Comparison of ENCODE assay signal across 1 cellular context in the genomic region with DNA sequence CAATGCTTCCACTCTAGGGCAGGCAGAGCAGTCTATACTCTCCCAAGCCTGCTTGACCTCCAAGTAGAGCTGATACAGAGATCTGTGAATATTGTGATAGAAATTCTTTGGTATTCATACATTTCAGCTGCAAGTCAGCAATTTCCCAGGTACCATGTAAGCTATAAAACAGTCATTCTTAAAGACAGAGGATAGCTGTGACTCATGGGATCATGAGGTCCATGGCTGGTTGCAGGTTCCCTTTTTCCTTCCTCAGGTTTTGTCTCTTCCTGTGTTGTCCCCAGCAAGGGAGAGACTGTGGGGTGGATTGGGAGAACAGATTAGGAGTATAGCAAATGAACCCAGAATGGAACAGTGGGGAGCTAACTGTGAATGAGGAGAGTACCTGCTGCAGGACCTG.
TF ChIP-seq lines count a peak whose summit lies in the region.

No MANE protein-coding gene starts in this region.

TF ChIP-seq in K562, 482 proteins besides CTCF, POLR2A, EP300 and RAD21:
- TF ChIP-seq MTA1 (IDR thresholded peaks at IDR 0.05; ENCODE audit: borderline replicate concordance) (no peak), FOSL1 (tag; conservative IDR thresholded peaks at IDR 0.05) (peak; percentile 60), NR2F6 (CRISPR knock-in tag; IDR thresholded peaks at IDR 0.05) (no peak), C11orf30 (IDR thresholded peaks at IDR 0.05; ENCODE audit: low read depth) (peak; percentile 45), ZNF77 (CRISPR knock-in tag; IDR thresholded peaks at IDR 0.05) (no peak), MAFG (tag; conservative IDR thresholded peaks at IDR 0.05) (0 out of 2 replicates have a peak, but pooled peaks have one; percentile 12), TAL1 (IDR thresholded peaks at IDR 0.05) (no peak), GATAD2B (IDR thresholded peaks at IDR 0.05; ENCODE audit: borderline replicate concordance) (no peak), NRF1 (conservative IDR thresholded peaks at IDR 0.05 in 1 of 2, IDR thresholded peaks at IDR 0.05 in 1 of 2) (no peak), ZNF384 (IDR thresholded peaks at IDR 0.05; ENCODE audit: low read depth, low read length) (no peak), KDM5B (IDR thresholded peaks at IDR 0.05; ENCODE audit: insufficient replicate concordance, low read depth, low read length) (no peak), ZNF316 (IDR thresholded peaks at IDR 0.05) (peak; percentile 20; the same call in 1 of the 2 replicates), SMARCB1 (IDR thresholded peaks at IDR 0.05; ENCODE audit: insufficient read length, low read depth) (no peak), E2F3 (CRISPR knock-in tag; IDR thresholded peaks at IDR 0.05) (no peak), SMAD2 (IDR thresholded peaks at IDR 0.05; ENCODE audit: low read depth, low read length) (no peak), BRD9 (IDR thresholded peaks at IDR 0.05; ENCODE audit: low read depth, partially characterized antibody) (no peak), FOS (IDR thresholded peaks at IDR 0.05; ENCODE audit: extremely low read depth, insufficient read length) (no peak), RBM34 (IDR thresholded peaks at IDR 0.05; ENCODE audit: borderline replicate concordance, insufficient read depth, low read length) (no peak)
- TF ChIP-seq, protein P1, sequence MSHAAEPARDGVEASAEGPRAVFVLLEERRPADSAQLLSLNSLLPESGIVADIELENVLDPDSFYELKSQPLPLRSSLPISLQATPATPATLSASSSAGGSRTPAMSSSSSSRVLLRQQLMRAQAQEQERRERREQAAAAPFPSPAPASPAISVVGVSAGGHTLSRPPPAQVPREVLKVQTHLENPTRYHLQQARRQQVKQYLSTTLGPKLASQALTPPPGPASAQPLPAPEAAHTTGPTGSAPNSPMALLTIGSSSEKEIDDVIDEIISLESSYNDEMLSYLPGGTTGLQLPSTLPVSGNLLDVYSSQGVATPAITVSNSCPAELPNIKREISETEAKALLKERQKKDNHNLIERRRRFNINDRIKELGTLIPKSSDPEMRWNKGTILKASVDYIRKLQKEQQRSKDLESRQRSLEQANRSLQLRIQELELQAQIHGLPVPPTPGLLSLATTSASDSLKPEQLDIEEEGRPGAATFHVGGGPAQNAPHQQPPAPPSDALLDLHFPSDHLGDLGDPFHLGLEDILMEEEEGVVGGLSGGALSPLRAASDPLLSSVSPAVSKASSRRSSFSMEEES (CRISPR knock-in tag; IDR thresholded peaks at IDR 0.05) = no peak
- TF ChIP-seq, protein P2, sequence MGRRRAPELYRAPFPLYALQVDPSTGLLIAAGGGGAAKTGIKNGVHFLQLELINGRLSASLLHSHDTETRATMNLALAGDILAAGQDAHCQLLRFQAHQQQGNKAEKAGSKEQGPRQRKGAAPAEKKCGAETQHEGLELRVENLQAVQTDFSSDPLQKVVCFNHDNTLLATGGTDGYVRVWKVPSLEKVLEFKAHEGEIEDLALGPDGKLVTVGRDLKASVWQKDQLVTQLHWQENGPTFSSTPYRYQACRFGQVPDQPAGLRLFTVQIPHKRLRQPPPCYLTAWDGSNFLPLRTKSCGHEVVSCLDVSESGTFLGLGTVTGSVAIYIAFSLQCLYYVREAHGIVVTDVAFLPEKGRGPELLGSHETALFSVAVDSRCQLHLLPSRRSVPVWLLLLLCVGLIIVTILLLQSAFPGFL (CRISPR knock-in tag; IDR thresholded peaks at IDR 0.05) = no peak
- TF ChIP-seq, protein P3, sequence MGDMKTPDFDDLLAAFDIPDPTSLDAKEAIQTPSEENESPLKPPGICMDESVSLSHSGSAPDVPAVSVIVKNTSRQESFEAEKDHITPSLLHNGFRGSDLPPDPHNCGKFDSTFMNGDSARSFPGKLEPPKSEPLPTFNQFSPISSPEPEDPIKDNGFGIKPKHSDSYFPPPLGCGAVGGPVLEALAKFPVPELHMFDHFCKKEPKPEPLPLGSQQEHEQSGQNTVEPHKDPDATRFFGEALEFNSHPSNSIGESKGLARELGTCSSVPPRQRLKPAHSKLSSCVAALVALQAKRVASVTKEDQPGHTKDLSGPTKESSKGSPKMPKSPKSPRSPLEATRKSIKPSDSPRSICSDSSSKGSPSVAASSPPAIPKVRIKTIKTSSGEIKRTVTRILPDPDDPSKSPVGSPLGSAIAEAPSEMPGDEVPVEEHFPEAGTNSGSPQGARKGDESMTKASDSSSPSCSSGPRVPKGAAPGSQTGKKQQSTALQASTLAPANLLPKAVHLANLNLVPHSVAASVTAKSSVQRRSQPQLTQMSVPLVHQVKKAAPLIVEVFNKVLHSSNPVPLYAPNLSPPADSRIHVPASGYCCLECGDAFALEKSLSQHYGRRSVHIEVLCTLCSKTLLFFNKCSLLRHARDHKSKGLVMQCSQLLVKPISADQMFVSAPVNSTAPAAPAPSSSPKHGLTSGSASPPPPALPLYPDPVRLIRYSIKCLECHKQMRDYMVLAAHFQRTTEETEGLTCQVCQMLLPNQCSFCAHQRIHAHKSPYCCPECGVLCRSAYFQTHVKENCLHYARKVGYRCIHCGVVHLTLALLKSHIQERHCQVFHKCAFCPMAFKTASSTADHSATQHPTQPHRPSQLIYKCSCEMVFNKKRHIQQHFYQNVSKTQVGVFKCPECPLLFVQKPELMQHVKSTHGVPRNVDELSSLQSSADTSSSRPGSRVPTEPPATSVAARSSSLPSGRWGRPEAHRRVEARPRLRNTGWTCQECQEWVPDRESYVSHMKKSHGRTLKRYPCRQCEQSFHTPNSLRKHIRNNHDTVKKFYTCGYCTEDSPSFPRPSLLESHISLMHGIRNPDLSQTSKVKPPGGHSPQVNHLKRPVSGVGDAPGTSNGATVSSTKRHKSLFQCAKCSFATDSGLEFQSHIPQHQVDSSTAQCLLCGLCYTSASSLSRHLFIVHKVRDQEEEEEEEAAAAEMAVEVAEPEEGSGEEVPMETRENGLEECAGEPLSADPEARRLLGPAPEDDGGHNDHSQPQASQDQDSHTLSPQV (IDR thresholded peaks at IDR 0.05) = no peak
